In the genomic region with DNA sequence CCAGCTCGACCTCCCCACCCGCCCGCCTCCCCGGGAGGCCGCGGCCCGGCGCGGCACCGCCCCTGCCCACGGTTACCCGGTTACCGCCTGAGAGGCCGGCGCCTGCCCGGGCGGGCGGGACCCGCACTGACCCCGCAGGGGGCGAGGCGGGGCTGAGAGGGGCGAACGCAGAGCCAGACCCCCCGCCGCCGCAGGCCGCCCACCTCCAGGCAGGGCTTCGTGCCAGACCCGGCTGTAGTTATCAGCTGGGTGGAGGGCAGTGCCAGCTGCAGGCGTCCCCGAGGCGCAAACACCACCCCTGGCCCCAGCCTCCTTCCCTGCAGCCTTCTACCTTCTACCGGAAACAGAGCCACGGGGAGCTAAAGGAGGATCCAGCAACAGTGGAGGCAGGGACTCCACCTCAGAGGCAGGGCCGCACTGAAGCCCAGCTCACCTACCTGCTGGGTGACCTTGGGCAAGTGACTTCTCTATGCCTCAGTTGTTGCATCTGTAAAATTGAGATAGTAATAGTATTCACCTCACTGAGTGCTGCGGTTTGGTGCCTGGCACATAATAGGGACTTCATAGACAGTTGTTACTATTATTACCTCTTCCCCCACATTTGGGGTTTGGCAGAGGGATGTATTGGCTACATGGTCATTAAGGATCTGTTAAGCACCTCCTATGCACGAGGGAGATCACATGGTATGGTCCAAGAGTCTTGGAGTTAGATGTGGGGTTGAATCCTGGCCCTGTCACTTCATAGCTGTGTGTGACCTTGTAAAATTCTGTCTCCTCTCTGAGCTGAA, we compare ENCODE assay signal across 8 cellular contexts.
A peak's percentile ranks its signal among the peaks of the same experiment; 100 is the strongest.
DNase-seq lines count a peak whose midpoint lies in the region; ATAC-seq and TF ChIP-seq lines count a peak whose summit lies in the region.

No MANE protein-coding gene starts in this region.

- H3K9me3 Mint-ChIP-seq in activated naive CD4-positive, alpha-beta T cell treated with anti-CD3 and anti-CD28 coated beads, Interleukin-2, amount 10 ng/mL, durations not matched to agents 7 days and 5 days = no peaks in the 10 kb centered on the region
- H3K9me3 Mint-ChIP-seq in nephron progenitor cell = no peaks in the 10 kb centered on the region

- no peaks in the 10 kb centered on the region for H3K36me3 ChIP-seq in Peyer's patch

- peak; percentile 42 for ATAC-seq in HG03280 (IDR thresholded peaks at IDR 0.05; ENCODE audit: unreplicated experiment)

- H3K4me1 ChIP-seq in Peyer's patch = peaks cover 6 to 44% (median 11%) of the 10 kb centered on the region in 4 donors

- no peaks in the 10 kb centered on the region for H3K9me3 ChIP-seq in Peyer's patch

- peak in 1 of 6 experiments; percentile 13 for TF ChIP-seq CTCF in Peyer's patch (IDR thresholded peaks at IDR 0.05)
- TF ChIP-seq CTCF in epithelial cell of proximal tubule (conservative IDR thresholded peaks at IDR 0.05; ENCODE audit: low read depth, low read length) = no peak
- no peak for TF ChIP-seq CTCF in nephron progenitor cell (IDR thresholded peaks at IDR 0.05)

- peaks cover 87% of the 10 kb centered on the region for H3K27me3 Mint-ChIP-seq in activated naive CD4-positive, alpha-beta T cell treated with anti-CD3 and anti-CD28 coated beads, Interleukin-2, amount 10 ng/mL, durations not matched to agents 7 days and 5 days
- H3K27me3 Mint-ChIP-seq in nephron progenitor cell (ENCODE audit: low read depth, poor library complexity) = peaks cover 27% of the 10 kb centered on the region

- H3K4me3 ChIP-seq in Peyer's patch (peak overlapping the region; percentile 46 to 81 (median 60)), epithelial cell of proximal tubule (ENCODE audit: low read depth, low read length) (peak overlapping the region; percentile 70)

- CTCF ChIA-PET in activated naive CD4-positive, alpha-beta T cell treated with anti-CD3 and anti-CD28 coated beads, Interleukin-2, amount 10 ng/mL, durations not matched to agents 7 days and 5 days (lab: Charles Lee) = no interaction called here

- peak in 1 of 2 donors; percentile 24 for TF ChIP-seq POLR2A in Peyer's patch (IDR thresholded peaks at IDR 0.05)

- H3K4me3 Mint-ChIP-seq in activated naive CD4-positive, alpha-beta T cell treated with anti-CD3 and anti-CD28 coated beads, Interleukin-2, amount 10 ng/mL, durations not matched to agents 7 days and 5 days = peak overlapping the region; percentile 67
- H3K4me3 Mint-ChIP-seq in nephron progenitor cell = peak overlapping the region; percentile 63

- no peaks in the 10 kb centered on the region for H3K36me3 Mint-ChIP-seq in activated naive CD4-positive, alpha-beta T cell treated with anti-CD3 and anti-CD28 coated beads, Interleukin-2, amount 10 ng/mL, durations not matched to agents 7 days and 5 days
- H3K36me3 Mint-ChIP-seq in nephron progenitor cell (ENCODE audit: low read depth) = no peaks in the 10 kb centered on the region

- DNase-seq in activated naive CD4-positive, alpha-beta T cell treated with anti-CD3 and anti-CD28 coated beads, Interleukin-2, amount 10 ng/mL, durations not matched to agents 7 days and 5 days = no peak
- no peak for DNase-seq in activated naive CD4-positive, alpha-beta T cell treated with Interleukin-2 at 50 U/mL for 16 hours
- DNase-seq in Peyer's patch (no peak), epithelial cell of proximal tubule (ENCODE audit: low read depth) (no peak), nephron progenitor cell (no peak), NCI-H446 treated with DMSO at 0.1 percent for 48 hours (lab: John Stamatoyannopoulos, UW) (no peak), GF-D8 (lab: John Stamatoyannopoulos, UW) (no peak)

- peaks cover 13% of the 10 kb centered on the region for H3K4me1 Mint-ChIP-seq in activated naive CD4-positive, alpha-beta T cell treated with anti-CD3 and anti-CD28 coated beads, Interleukin-2, amount 10 ng/mL, durations not matched to agents 7 days and 5 days
- H3K4me1 Mint-ChIP-seq in nephron progenitor cell = peaks cover 67% of the 10 kb centered on the region

- peak overlapping the region; percentile 58 to 98 (median 89) for H3K27ac ChIP-seq in Peyer's patch

- no peak overlapping the region for H3K27ac Mint-ChIP-seq in activated naive CD4-positive, alpha-beta T cell treated with anti-CD3 and anti-CD28 coated beads, Interleukin-2, amount 10 ng/mL, durations not matched to agents 7 days and 5 days
- no peak overlapping the region for H3K27ac Mint-ChIP-seq in nephron progenitor cell

- H3K27me3 ChIP-seq in Peyer's patch = no peaks in the 10 kb centered on the region
